Comparison of ENCODE assay signal across 1 cellular context in the genomic region with DNA sequence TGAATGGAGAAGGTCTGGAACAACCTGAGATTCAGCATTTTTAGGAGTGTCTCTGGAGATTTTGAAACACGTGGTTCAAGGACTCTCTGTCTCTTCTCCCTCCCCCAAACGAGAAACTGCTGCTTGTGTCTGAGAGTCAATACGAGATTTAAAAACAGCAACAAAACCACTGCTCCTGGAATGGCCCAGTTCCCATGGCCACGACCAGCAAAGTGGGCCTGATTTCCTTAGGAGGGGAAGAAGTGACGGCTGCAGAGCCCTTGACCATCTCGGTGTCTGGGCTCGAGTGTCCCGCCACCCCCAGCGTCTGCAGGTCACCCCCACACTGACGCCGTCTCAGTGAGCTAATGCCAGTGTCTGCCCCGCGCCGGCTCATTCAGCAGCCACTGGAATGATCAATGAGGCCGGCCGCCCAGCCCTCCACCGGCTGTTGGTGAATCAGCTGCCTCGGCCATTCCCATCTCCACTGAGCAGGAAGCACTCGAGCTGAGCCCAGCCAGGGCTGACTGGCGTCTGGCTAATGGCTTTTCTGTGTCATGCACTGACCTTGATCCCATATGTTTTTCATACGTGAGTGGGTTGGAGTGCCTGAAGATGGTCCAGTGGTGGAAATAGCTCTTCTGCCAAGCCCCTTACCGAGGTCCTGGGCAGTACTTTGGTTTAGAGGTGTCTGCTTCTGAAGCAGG.
A peak's percentile ranks its signal among the peaks of the same experiment; 100 is the strongest.
TF ChIP-seq lines count a peak whose summit lies in the region.

No MANE protein-coding gene starts in this region.

TF ChIP-seq in HepG2, 621 proteins besides CTCF, POLR2A, EP300 and RAD21 (continued from another document and continues in another):
- 0 out of 2 replicates have a peak, but pooled peaks have one; percentile 40 for TF ChIP-seq ARID3A (IDR thresholded peaks at IDR 0.05; ENCODE audit: low read depth, low read length)
- no peak for TF ChIP-seq NFRKB (IDR thresholded peaks at IDR 0.05)
- no peak for TF ChIP-seq MXD1 (CRISPR knock-in tag; IDR thresholded peaks at IDR 0.05)
- TF ChIP-seq, protein P1, sequence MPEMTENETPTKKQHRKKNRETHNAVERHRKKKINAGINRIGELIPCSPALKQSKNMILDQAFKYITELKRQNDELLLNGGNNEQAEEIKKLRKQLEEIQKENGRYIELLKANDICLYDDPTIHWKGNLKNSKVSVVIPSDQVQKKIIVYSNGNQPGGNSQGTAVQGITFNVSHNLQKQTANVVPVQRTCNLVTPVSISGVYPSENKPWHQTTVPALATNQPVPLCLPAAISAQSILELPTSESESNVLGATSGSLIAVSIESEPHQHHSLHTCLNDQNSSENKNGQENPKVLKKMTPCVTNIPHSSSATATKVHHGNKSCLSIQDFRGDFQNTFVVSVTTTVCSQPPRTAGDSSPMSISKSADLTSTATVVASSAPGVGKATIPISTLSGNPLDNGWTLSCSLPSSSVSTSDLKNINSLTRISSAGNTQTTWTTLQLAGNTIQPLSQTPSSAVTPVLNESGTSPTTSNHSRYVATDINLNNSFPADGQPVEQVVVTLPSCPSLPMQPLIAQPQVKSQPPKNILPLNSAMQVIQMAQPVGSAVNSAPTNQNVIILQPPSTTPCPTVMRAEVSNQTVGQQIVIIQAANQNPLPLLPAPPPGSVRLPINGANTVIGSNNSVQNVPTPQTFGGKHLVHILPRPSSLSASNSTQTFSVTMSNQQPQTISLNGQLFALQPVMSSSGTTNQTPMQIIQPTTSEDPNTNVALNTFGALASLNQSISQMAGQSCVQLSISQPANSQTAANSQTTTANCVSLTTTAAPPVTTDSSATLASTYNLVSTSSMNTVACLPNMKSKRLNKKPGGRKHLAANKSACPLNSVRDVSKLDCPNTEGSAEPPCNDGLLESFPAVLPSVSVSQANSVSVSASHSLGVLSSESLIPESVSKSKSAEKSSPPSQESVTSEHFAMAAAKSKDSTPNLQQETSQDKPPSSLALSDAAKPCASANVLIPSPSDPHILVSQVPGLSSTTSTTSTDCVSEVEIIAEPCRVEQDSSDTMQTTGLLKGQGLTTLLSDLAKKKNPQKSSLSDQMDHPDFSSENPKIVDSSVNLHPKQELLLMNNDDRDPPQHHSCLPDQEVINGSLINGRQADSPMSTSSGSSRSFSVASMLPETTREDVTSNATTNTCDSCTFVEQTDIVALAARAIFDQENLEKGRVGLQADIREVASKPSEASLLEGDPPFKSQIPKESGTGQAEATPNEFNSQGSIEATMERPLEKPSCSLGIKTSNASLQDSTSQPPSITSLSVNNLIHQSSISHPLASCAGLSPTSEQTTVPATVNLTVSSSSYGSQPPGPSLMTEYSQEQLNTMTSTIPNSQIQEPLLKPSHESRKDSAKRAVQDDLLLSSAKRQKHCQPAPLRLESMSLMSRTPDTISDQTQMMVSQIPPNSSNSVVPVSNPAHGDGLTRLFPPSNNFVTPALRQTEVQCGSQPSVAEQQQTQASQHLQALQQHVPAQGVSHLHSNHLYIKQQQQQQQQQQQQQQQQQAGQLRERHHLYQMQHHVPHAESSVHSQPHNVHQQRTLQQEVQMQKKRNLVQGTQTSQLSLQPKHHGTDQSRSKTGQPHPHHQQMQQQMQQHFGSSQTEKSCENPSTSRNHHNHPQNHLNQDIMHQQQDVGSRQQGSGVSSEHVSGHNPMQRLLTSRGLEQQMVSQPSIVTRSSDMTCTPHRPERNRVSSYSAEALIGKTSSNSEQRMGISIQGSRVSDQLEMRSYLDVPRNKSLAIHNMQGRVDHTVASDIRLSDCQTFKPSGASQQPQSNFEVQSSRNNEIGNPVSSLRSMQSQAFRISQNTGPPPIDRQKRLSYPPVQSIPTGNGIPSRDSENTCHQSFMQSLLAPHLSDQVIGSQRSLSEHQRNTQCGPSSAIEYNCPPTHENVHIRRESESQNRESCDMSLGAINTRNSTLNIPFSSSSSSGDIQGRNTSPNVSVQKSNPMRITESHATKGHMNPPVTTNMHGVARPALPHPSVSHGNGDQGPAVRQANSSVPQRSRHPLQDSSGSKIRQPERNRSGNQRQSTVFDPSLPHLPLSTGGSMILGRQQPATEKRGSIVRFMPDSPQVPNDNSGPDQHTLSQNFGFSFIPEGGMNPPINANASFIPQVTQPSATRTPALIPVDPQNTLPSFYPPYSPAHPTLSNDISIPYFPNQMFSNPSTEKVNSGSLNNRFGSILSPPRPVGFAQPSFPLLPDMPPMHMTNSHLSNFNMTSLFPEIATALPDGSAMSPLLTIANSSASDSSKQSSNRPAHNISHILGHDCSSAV (CRISPR knock-in tag; IDR thresholded peaks at IDR 0.05; ENCODE audit: borderline replicate concordance): no peak
- 0 out of 2 replicates have a peak, but pooled peaks have one; percentile 48 for TF ChIP-seq ZNF441 (CRISPR knock-in tag; IDR thresholded peaks at IDR 0.05; ENCODE audit: borderline replicate concordance)
- TF ChIP-seq MTF2 (CRISPR knock-in tag; IDR thresholded peaks at IDR 0.05; ENCODE audit: borderline replicate concordance): no peak
- TF ChIP-seq ZNF724P (CRISPR knock-in tag; IDR thresholded peaks at IDR 0.05; ENCODE audit: borderline replicate concordance): 0 out of 2 replicates have a peak, but pooled peaks have one; percentile 68
- TF ChIP-seq, protein P2, sequence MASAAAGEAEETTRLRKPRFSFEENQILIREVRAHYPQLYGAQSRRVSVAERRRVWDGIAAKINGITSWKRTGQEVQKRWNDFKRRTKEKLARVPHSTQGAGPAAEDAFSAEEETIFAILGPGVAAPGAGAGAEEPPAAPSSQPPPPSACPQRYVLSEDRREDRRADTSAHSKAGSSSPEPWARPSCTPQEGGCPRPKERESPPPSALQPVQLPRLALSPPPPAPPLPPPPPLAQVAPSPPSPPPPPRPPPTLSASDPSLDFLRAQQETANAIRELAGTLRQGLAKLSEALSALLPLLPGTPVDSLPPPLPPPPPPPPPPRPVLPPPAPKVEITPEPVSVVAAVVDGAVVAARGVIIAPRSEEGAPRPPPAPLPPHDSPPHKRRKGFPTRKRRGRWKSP (CRISPR knock-in tag; IDR thresholded peaks at IDR 0.05): no peak
- TF ChIP-seq HOXA7 (CRISPR knock-in tag; IDR thresholded peaks at IDR 0.05): no peak
- TF ChIP-seq ARHGAP35 (CRISPR knock-in tag; IDR thresholded peaks at IDR 0.05; ENCODE audit: borderline replicate concordance): no peak
- no peak for TF ChIP-seq MXD3 (CRISPR knock-in tag; IDR thresholded peaks at IDR 0.05)
- TF ChIP-seq ELF4 (CRISPR knock-in tag; IDR thresholded peaks at IDR 0.05; ENCODE audit: borderline replicate concordance): no peak
- no peak for TF ChIP-seq ZNF430 (CRISPR knock-in tag; IDR thresholded peaks at IDR 0.05)
- TF ChIP-seq ZNF674 (CRISPR knock-in tag; IDR thresholded peaks at IDR 0.05; ENCODE audit: low read depth): no peak
- TF ChIP-seq HMGA1 (CRISPR knock-in tag; conservative IDR thresholded peaks at IDR 0.05): no peak
- no peak for TF ChIP-seq CREB1 (IDR thresholded peaks at IDR 0.05)
- TF ChIP-seq CREB1 (CRISPR knock-in tag; IDR thresholded peaks at IDR 0.05): no peak
- TF ChIP-seq ZNF333 (CRISPR knock-in tag; IDR thresholded peaks at IDR 0.05; ENCODE audit: borderline replicate concordance): no peak
- no peak for TF ChIP-seq NR0B2 (CRISPR knock-in tag; IDR thresholded peaks at IDR 0.05)
- TF ChIP-seq ZNF569 (CRISPR knock-in tag; IDR thresholded peaks at IDR 0.05; ENCODE audit: borderline replicate concordance): no peak
- TF ChIP-seq NFIC (IDR thresholded peaks at IDR 0.05; ENCODE audit: low read length): no peak
- no peak for TF ChIP-seq SRSF9 (IDR thresholded peaks at IDR 0.05; ENCODE audit: borderline replicate concordance, insufficient read depth, low read depth, low read length, poor library complexity, severe bottlenecking)
- peak; percentile 26; the same call in 1 of the 2 replicates for TF ChIP-seq ZBTB38 (CRISPR knock-in tag; IDR thresholded peaks at IDR 0.05)
- TF ChIP-seq BRD4 (CRISPR knock-in tag; IDR thresholded peaks at IDR 0.05): no peak
- TF ChIP-seq HIVEP1 (CRISPR knock-in tag; IDR thresholded peaks at IDR 0.05): no peak
- TF ChIP-seq TBP (CRISPR knock-in tag; IDR thresholded peaks at IDR 0.05): no peak
- TF ChIP-seq ZNF710 (CRISPR knock-in tag; IDR thresholded peaks at IDR 0.05; ENCODE audit: borderline replicate concordance): no peak
- TF ChIP-seq FLYWCH1 (CRISPR knock-in tag; IDR thresholded peaks at IDR 0.05): no peak
- no peak for TF ChIP-seq ZNF276 (CRISPR knock-in tag; IDR thresholded peaks at IDR 0.05; ENCODE audit: low read depth)
- no peak for TF ChIP-seq ZNF782 (CRISPR knock-in tag; IDR thresholded peaks at IDR 0.05; ENCODE audit: borderline replicate concordance)
- TF ChIP-seq STAT6 (CRISPR knock-in tag; IDR thresholded peaks at IDR 0.05; ENCODE audit: borderline replicate concordance): no peak
- peak; percentile 46; the same call in 1 of the 2 replicates for TF ChIP-seq CEBPG (CRISPR knock-in tag; IDR thresholded peaks at IDR 0.05)
- TF ChIP-seq, protein P3, sequence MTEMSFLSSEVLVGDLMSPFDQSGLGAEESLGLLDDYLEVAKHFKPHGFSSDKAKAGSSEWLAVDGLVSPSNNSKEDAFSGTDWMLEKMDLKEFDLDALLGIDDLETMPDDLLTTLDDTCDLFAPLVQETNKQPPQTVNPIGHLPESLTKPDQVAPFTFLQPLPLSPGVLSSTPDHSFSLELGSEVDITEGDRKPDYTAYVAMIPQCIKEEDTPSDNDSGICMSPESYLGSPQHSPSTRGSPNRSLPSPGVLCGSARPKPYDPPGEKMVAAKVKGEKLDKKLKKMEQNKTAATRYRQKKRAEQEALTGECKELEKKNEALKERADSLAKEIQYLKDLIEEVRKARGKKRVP (CRISPR knock-in tag; IDR thresholded peaks at IDR 0.05): no peak
- peak; percentile 98 for TF ChIP-seq ZNF292 (CRISPR knock-in tag; IDR thresholded peaks at IDR 0.05; ENCODE audit: borderline replicate concordance, low read depth)
- peak; percentile 94 for TF ChIP-seq XRCC5 (optimal IDR thresholded peaks at IDR 0.05; ENCODE audit: low read length)
- TF ChIP-seq CCAR2 (optimal IDR thresholded peaks at IDR 0.05; ENCODE audit: low read depth, low read length): no peak
